8 cellular contexts compared by ENCODE assay signal in the genomic region with DNA sequence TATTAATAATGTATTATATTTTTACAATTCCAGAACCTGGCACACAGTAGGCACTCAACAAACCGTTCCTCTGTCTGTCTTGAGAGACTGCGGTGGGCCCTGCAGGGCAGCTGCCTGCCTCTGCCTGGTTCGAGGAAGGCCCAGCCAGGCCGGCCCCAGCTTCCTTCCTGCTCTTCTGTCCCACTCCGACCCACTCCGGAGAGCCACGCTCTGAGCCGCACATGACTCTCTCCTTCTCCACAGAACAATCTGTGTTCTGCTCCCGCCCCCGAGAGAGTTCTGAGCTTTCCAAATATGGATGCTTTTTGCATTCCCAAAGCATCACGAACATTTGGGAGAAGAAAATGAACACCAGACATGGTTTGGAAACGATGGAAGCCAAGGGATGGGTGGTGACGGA. TPM values are rescaled to one million over a fixed set of nuclear protein-coding genes. Genes with fewer than 3 reads are reported as not detected.
DNase-seq lines count a peak whose midpoint lies in the region; TF ChIP-seq lines count a peak whose summit lies in the region.

No MANE protein-coding gene starts in this region.

- peaks cover 10% of the 10 kb centered on the region for H3K9me3 Mint-ChIP-seq in activated naive CD4-positive, alpha-beta T cell treated with anti-CD3 and anti-CD28 coated beads, Interleukin-2, amount 10 ng/mL, durations not matched to agents 7 days and 5 days

- H3K27me3 Mint-ChIP-seq in activated naive CD4-positive, alpha-beta T cell treated with anti-CD3 and anti-CD28 coated beads, Interleukin-2, amount 10 ng/mL, durations not matched to agents 7 days and 5 days = peaks cover 27% of the 10 kb centered on the region

- TSS peak; percentile 81 for BruUV-seq in A673 (replicated peaks; lab: Mats Ljungman, UMichigan)

- TF ChIP-seq CTCF in A673 (conservative IDR thresholded peaks at IDR 0.05; ENCODE audit: low read depth, low read length) (no peak), prostate gland (IDR thresholded peaks at IDR 0.05) (no peak)

- H3K27ac ChIP-seq in A673 (ENCODE audit: low read depth, low read length, poor library complexity, severe bottlenecking) (peak overlapping the region; percentile 75), prostate gland (peak overlapping the region; percentile 85 to 87)

- peaks cover 17% of the 10 kb centered on the region for H3K4me1 Mint-ChIP-seq in activated naive CD4-positive, alpha-beta T cell treated with anti-CD3 and anti-CD28 coated beads, Interleukin-2, amount 10 ng/mL, durations not matched to agents 7 days and 5 days

- H3K36me3 ChIP-seq in A673 (ENCODE audit: insufficient read depth, low read length, poor library complexity, severe bottlenecking) (peaks cover 3% of the 10 kb centered on the region), prostate gland (no peaks in the 10 kb centered on the region)

- peaks cover 2% of the 10 kb centered on the region for H3K36me3 Mint-ChIP-seq in activated naive CD4-positive, alpha-beta T cell treated with anti-CD3 and anti-CD28 coated beads, Interleukin-2, amount 10 ng/mL, durations not matched to agents 7 days and 5 days

- no peak for TF ChIP-seq POLR2A in prostate gland (IDR thresholded peaks at IDR 0.05)

- H3K4me3 ChIP-seq in A673 (ENCODE audit: low read depth, low read length, poor library complexity, severe bottlenecking) (peak overlapping the region; percentile 45), prostate gland (peak overlapping the region; percentile 35 to 42)

- CTCF ChIA-PET in A673 (lab: Charles Lee) = interaction anchor here (0.6 to 3.8 kb wide), 5 partner anchors 27 to 525 kb away, joined by 3 to 26 read pairs (median 5); no protein-coding TSS in a partner anchor
- CTCF ChIA-PET in activated naive CD4-positive, alpha-beta T cell treated with anti-CD3 and anti-CD28 coated beads, Interleukin-2, amount 10 ng/mL, durations not matched to agents 7 days and 5 days (lab: Charles Lee) = interaction anchor here (0.6 to 3.6 kb wide), 29 partner anchors 10 to 503 kb away, joined by 3 to 32 read pairs (median 4); a partner anchor contains a TSS

- intact Hi-C loops in A673 (cut with micrococcal nuclease; ENCODE audit: unreplicated experiment) = loop anchor here (1.0 to 5.0 kb wide), 3 partner anchors 61 to 457 kb away; no protein-coding TSS in a partner anchor
- intact Hi-C loops in cardiac septum (cut with DNase I) = loop anchor here (1.0 to 5.0 kb wide), 4 partner anchors 57 to 457 kb away; a partner anchor contains a TSS
- intact Hi-C loops in prostate gland (cut with DNase I) = loop anchor here (2.0 to 5.0 kb wide), 3 partner anchors 62 to 457 kb away; a partner anchor contains a TSS

- H3K4me1 ChIP-seq in A673 (ENCODE audit: insufficient read depth, low read length, poor library complexity, severe bottlenecking) = peaks cover 23% of the 10 kb centered on the region
- H3K4me1 ChIP-seq in prostate gland (replicated peaks) = peaks cover 8% of the 10 kb centered on the region

- POLR2A ChIA-PET in A673 (lab: Charles Lee; ENCODE audit: low non-redundant PET) = interaction anchor here (0.9 kb wide), 1 partner anchor 316 kb away, joined by 3 read pairs; no protein-coding TSS in a partner anchor

- peak overlapping the region; percentile 70 for H3K4me3 Mint-ChIP-seq in activated naive CD4-positive, alpha-beta T cell treated with anti-CD3 and anti-CD28 coated beads, Interleukin-2, amount 10 ng/mL, durations not matched to agents 7 days and 5 days

- peaks cover 16% of the 10 kb centered on the region for H3K9me3 ChIP-seq in A673 (ENCODE audit: low read depth, low read length, poor library complexity, severe bottlenecking)
- H3K9me3 ChIP-seq in prostate gland = no peaks in the 10 kb centered on the region

- 55% methylated on average over 13 of the region's 13 CpGs for WGBS in prostate gland

- H3K27me3 ChIP-seq in A673 (replicated peaks; ENCODE audit: insufficient read depth, low read depth, low read length, poor library complexity) (no peaks in the 10 kb centered on the region), prostate gland (replicated peaks; ENCODE audit: insufficient read depth) (no peaks in the 10 kb centered on the region)

- peak; percentile 32 for DNase-seq in A673 (ENCODE audit: low spot score)
- DNase-seq in HCEC 1CT = peak; percentile 31
- DNase-seq in activated naive CD4-positive, alpha-beta T cell treated with anti-CD3 and anti-CD28 coated beads, Interleukin-2, amount 10 ng/mL, durations not matched to agents 7 days and 5 days = peak; percentile 45
- peak; percentile 83 for DNase-seq in cardiac septum (ENCODE audit: low spot score)
- DNase-seq in prostate gland (ENCODE audit: low spot score) = peak; percentile 14
- no peak for DNase-seq in NCI-H446 treated with DMSO at 0.1 percent for 48 hours (lab: John Stamatoyannopoulos, UW)
- no peak for DNase-seq in stimulated activated CD8-positive, alpha-beta memory T cell treated with anti-CD3 and anti-CD28 coated beads, Interleukin-4, amount 100 ng/mL, for 48 hours
- no peak for DNase-seq in retina

- peak overlapping the region; percentile 81 for H3K27ac Mint-ChIP-seq in activated naive CD4-positive, alpha-beta T cell treated with anti-CD3 and anti-CD28 coated beads, Interleukin-2, amount 10 ng/mL, durations not matched to agents 7 days and 5 days

RNA-seq across cellular contexts. Expression of a gene that starts 57.3 kb away (rescaled TPM):
- total RNA-seq in A673 (2021) (39.2 and 47.2 TPM in 2 replicates), cardiac septum (64.9 TPM), prostate gland (10 to 100 TPM; 25.0 to 40.7 TPM)

Comparison
In these comparisons a context has a peak if more than half of its experiments do, and no peak if none do; other contexts are left out.
1. DNase-seq: peak in A673 (single experiment), HCEC 1CT (single experiment), activated naive CD4-positive, alpha-beta T cell treated with anti-CD3 and anti-CD28 coated beads, Interleukin-2, amount 10 ng/mL, durations not matched to agents 7 days and 5 days (single experiment), cardiac septum (single experiment) and prostate gland (single experiment); none in NCI-H446 treated with DMSO at 0.1 percent for 48 hours (single experiment), stimulated activated CD8-positive, alpha-beta memory T cell treated with anti-CD3 and anti-CD28 coated beads, Interleukin-4, amount 100 ng/mL, for 48 hours (single experiment) and retina (single experiment).